ENCODE assay signal across 7 cellular contexts in the genomic region with DNA sequence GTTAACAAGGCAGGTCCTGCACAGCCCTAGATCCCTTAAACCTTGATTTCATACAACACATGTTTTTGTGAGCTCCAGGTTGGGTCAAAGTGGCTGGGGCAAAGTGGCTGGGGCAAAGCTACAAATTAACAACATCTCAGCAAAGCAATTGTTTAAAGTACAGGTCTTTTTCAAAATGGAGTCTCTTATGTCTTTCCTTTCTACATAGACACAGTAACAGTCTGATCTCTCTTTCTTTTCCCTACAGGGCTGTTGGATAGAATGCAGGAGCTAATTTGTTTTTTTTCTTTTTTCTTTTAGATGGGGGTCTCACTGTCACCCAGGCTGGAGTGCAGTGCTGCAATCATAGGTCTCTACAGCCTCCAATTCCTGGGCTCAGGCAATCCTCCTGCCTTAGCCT. TPM values are rescaled to one million over a fixed set of nuclear protein-coding genes. Genes with fewer than 3 reads are reported as not detected.
"Had no signal": no experiment of that assay in that cellular context is flagged by ENCODE, and none has a peak within 500 bp of the region (broad histone marks: within the 10 kb centered on the region; RNA-seq: fewer than 3 reads in every experiment).

No MANE protein-coding gene starts in this region.

RNA-seq across cellular contexts. Expression of gene TVP23A, which starts 11.6 kb away (rescaled TPM):
- total RNA-seq: dermis blood vessel endothelial cell, endothelial cell of umbilical vein, glomerular endothelial cell, left lobe of liver, lung microvascular endothelial cell, osteoblast, pulmonary artery endothelial cell had no signal
- polyA plus RNA-seq: endothelial cell of umbilical vein had no signal

RNA-seq across cellular contexts. Expression of gene CIITA, which starts 46.8 kb away (rescaled TPM):
- total RNA-seq: endothelial cell of umbilical vein had no signal
- polyA plus RNA-seq: endothelial cell of umbilical vein had no signal
